28 cellular contexts compared by ENCODE assay signal in the genomic region with DNA sequence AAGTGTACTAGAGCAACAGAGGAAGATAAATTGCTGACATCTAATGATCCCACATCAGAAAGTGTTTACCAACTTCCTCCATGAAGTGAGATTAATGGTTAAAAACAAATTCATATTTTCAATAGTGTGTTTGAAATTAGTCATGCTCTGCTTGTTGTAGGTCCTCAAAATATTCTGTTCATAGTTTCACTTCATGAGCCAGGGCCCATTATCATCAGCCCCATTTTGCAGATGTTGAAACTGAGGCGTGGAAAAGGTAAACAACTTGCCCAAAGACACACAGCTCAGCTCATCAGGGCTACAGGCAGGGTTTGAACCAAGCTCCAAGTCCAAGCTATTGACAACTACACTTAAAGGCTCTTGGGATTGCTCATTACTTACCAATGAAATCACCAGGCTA.
DNase-seq lines count a peak whose midpoint lies in the region; ATAC-seq, FAIRE-seq and TF ChIP-seq lines count a peak whose summit lies in the region.
"Had no signal": no experiment of that assay in that cellular context is flagged by ENCODE, and none has a peak within 500 bp of the region (broad histone marks: within the 10 kb centered on the region; RNA-seq: fewer than 3 reads in every experiment).

No MANE protein-coding gene starts in this region.

- no peak overlapping the region for H3K56ac ChIP-seq in H1 (replicated peaks; ENCODE audit: insufficient read length, low read depth, low read length)

- no peak overlapping the region for H2BK5ac ChIP-seq in H1 (ENCODE audit: low read depth, low read length)

- no peak overlapping the region for H2BK15ac ChIP-seq in H1 (ENCODE audit: low read length)

- H4K8ac ChIP-seq in H1 (ENCODE audit: extremely low read depth, insufficient read depth, low read length): no peak overlapping the region

- no peak for TF ChIP-seq RAD21 in H1 (IDR thresholded peaks at IDR 0.05 in 1 of 2, conservative IDR thresholded peaks at IDR 0.05 in 1 of 2; ENCODE audit: low read depth in 2 of 2, low read length in 2 of 2)

- H2AFZ ChIP-seq in H1 (ENCODE audit: low read length): no peak overlapping the region
- H2AFZ ChIP-seq: GM23248 had no signal

- H3K4ac ChIP-seq in H1 (replicated peaks; ENCODE audit: insufficient read length, low read depth, low read length): no peak overlapping the region

- H2BK20ac ChIP-seq in H1 (ENCODE audit: low read length): no peak overlapping the region

- TF ChIP-seq POLR2A in H1 (IDR thresholded peaks at IDR 0.05; ENCODE audit: control extremely low read depth in 1 of 2, low read depth in 2 of 2, low read length in 2 of 2): no peak

- FAIRE-seq in H1 (lab: Jason Lieb, UNC): no peak
- FAIRE-seq: HTR-8/SVneo had no signal

- CTCF ChIA-PET in H1 (lab: Charles Lee; ENCODE audit: partially characterized antibody): interaction anchor here (0.6 to 1.8 kb wide), 4 partner anchors 27 to 847 kb away, joined by 3 to 4 read pairs (median 4); no protein-coding TSS in a partner anchor

- H2BK12ac ChIP-seq in H1 (ENCODE audit: low read depth, low read length): no peak overlapping the region

- peaks cover 0 to 7% (median 3%) of the 10 kb centered on the region in 4 experiments; a peak in 3 of 7 replicates for H3K4me1 ChIP-seq in H1 (replicated peaks in 1 of 4; ENCODE audit: control insufficient read depth in 3 of 4, insufficient read depth in 4 of 4, low read length in 3 of 4)
- H3K4me1 ChIP-seq: transverse colon had no signal

- H2BK120ac ChIP-seq in H1 (replicated peaks; ENCODE audit: low read depth, low read length): no peak overlapping the region

- no peak overlapping the region for H3K4me3 ChIP-seq in H1 (ENCODE audit: extremely low read depth in 1 of 4, insufficient read depth in 2 of 4, low read depth in 3 of 4, low read length in 4 of 4)
- H3K4me3 ChIP-seq: GM23248, transverse colon had no signal

- no peak overlapping the region for H3K27ac ChIP-seq in H1 (ENCODE audit: low read depth, low read length)
- H3K27ac ChIP-seq: GM23248, transverse colon had no signal

- H3K14ac ChIP-seq in H1 (ENCODE audit: insufficient read length): no peak overlapping the region

- H3K36me3 ChIP-seq in H1 (ENCODE audit: control insufficient read depth in 2 of 4, insufficient read depth in 4 of 4, low read length in 3 of 4): no peaks in the 10 kb centered on the region
- H3K36me3 ChIP-seq: transverse colon had no signal

- H4K5ac ChIP-seq in H1 (ENCODE audit: insufficient read length, low read depth, low read length): no peak overlapping the region

- no peaks in the 10 kb centered on the region for H3K79me2 ChIP-seq in H1 (ENCODE audit: control insufficient read depth in 1 of 2, insufficient read depth in 2 of 2, low read length in 2 of 2)

- no peak overlapping the region for H2AK5ac ChIP-seq in H1 (ENCODE audit: low read depth, low read length)

- H3K79me1 ChIP-seq in H1 (ENCODE audit: low read depth, low read length): no peaks in the 10 kb centered on the region

- POLR2A ChIA-PET in H1 (lab: Charles Lee; ENCODE audit: partially characterized antibody): no interaction called here

- no peaks in the 10 kb centered on the region for H3K9me3 ChIP-seq in H1 (ENCODE audit: insufficient read depth in 2 of 2, low read depth in 1 of 2, low read length in 1 of 2)
- H3K9me3 ChIP-seq: transverse colon had no signal

- no peaks in the 10 kb centered on the region for H3K23me2 ChIP-seq in H1 (ENCODE audit: low read depth, low read length)

- no peak overlapping the region for H3K4me2 ChIP-seq in H1 (ENCODE audit: insufficient read depth in 1 of 2, low read depth in 2 of 2, low read length in 2 of 2)

- 92% methylated on average over 1 of the region's 1 CpG; no CpG with 5 or more reads in 1 of the 2 experiments for WGBS in H1 (ENCODE audit: extremely low coverage in 1 of 2, insufficient coverage in 1 of 2, insufficient read length in 1 of 2, insufficient replicate concordance in 2 of 2, low coverage in 1 of 2, low lambda C conversion rate in 2 of 2, missing lambda C conversion rate in 1 of 2), 2 experiments

- H3K23ac ChIP-seq in H1 (ENCODE audit: insufficient read length): no peak overlapping the region

- no peaks in the 10 kb centered on the region for H4K20me1 ChIP-seq in H1 (replicated peaks in 1 of 2; ENCODE audit: control insufficient read depth in 1 of 2, insufficient read depth in 2 of 2, low read length in 2 of 2)

- no peak for TF ChIP-seq CTCF in H1 (IDR thresholded peaks at IDR 0.05; ENCODE audit: control extremely low read depth in 1 of 3, insufficient read depth in 1 of 3, low read depth in 1 of 3, low read length in 3 of 3)

- H3K9ac ChIP-seq in H1 (replicated peaks in 1 of 4; ENCODE audit: extremely low read depth in 1 of 4, low read depth in 3 of 4, low read length in 3 of 4): no peak overlapping the region
- H3K9ac ChIP-seq: GM23248 had no signal

- DNase-seq in H1 (ENCODE audit: low read depth in 1 of 2, low spot score in 2 of 2): no peak
- DNase-seq in RPMI8226: no peak
- no peak for DNase-seq in NCI-H2107 treated with DMSO at 0.1 percent for 48 hours (lab: John Stamatoyannopoulos, UW; ENCODE audit: unreplicated experiment)
- no peak for DNase-seq in NCI-H2196 treated with DMSO at 0.1 percent for 48 hours (lab: John Stamatoyannopoulos, UW; ENCODE audit: unreplicated experiment)
- DNase-seq: activated CD4-positive, alpha-beta T cell treated with anti-CD3 and anti-CD28 coated beads for 1 hour; activated CD8-positive, alpha-beta memory T cell treated with anti-CD3 and anti-CD28 coated beads, Interleukin-2, amount 50 U/mL, for 48 hours; activated CD8-positive, alpha-beta T cell treated with anti-CD3 and anti-CD28 coated beads for 36 hours; activated naive CD4-positive, alpha-beta T cell treated with anti-CD3 and anti-CD28 coated beads for 36 hours; CD8-positive, alpha-beta memory T cell; glutamatergic neuron; GM23248; KBM-7; left colon; natural killer cell; NCI-H1092 treated with DMSO at 0.1 percent for 48 hours; NCI-H187; NCI-H524 treated with DMSO at 0.1 percent for 48 hours; NK-92 treated with Interleukin-12 subunit alpha and Interleukin-12 subunit beta, amount 100 ng/mL, for 24 hours; nucleus accumbens; Right ventricle myocardium superior; T-helper 17 cell; transverse colon had no signal

- TF ChIP-seq EP300 in H1 (IDR thresholded peaks at IDR 0.05; ENCODE audit: borderline replicate concordance in 1 of 2, low read depth in 2 of 2, low read length in 2 of 2): no peak

- H4K91ac ChIP-seq in H1 (replicated peaks; ENCODE audit: insufficient read length, low read length): no peak overlapping the region

- no peaks in the 10 kb centered on the region for H3K27me3 ChIP-seq in H1 (replicated peaks in 1 of 4; ENCODE audit: control insufficient read depth in 3 of 4, extremely low read depth in 1 of 4, insufficient read depth in 3 of 4, low read length in 3 of 4)
- H3K27me3 ChIP-seq: transverse colon had no signal

- no peak overlapping the region for H3K18ac ChIP-seq in H1 (ENCODE audit: extremely low read depth, low read length)

- ATAC-seq in GM19025 (IDR thresholded peaks at IDR 0.05; ENCODE audit: low read depth, unreplicated experiment) (peak; percentile 68), GM21576 (IDR thresholded peaks at IDR 0.05; ENCODE audit: unreplicated experiment) (peak; percentile 53), HG03439 (IDR thresholded peaks at IDR 0.05; ENCODE audit: unreplicated experiment) (peak; percentile 68)
- ATAC-seq: activated CD8-positive, alpha-beta T cell treated with anti-CD3 and anti-CD28 coated beads for 36 hours; left colon; natural killer cell; SK-N-SH treated with all-trans-retinoic acid at 6 μM for 48 hours; stimulated activated memory B cell treated with anti-CD40 and anti-IgM and Interleukin-4, amounts not matched to agents 10 μg/mL and 1 μg/mL and 100 μg/mL, for 72 hours; T-helper 17 cell had no signal

TF ChIP-seq in H1, 55 proteins besides CTCF, POLR2A, EP300 and RAD21:
- TF ChIP-seq, protein P1, sequence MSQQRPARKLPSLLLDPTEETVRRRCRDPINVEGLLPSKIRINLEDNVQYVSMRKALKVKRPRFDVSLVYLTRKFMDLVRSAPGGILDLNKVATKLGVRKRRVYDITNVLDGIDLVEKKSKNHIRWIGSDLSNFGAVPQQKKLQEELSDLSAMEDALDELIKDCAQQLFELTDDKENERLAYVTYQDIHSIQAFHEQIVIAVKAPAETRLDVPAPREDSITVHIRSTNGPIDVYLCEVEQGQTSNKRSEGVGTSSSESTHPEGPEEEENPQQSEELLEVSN (IDR thresholded peaks at IDR 0.05): no peak
- TF ChIP-seq KDM1A (IDR thresholded peaks at IDR 0.05; ENCODE audit: borderline replicate concordance, low read length) (peak; percentile 38; the same call in 1 of the 2 replicates), RXRA (IDR thresholded peaks at IDR 0.05; ENCODE audit: insufficient read depth, low read depth, low read length) (no peak), SP1 (IDR thresholded peaks at IDR 0.05; ENCODE audit: low read depth, low read length) (no peak), RBBP5 (IDR thresholded peaks at IDR 0.05; ENCODE audit: borderline replicate concordance, low read depth, low read length) (no peak), SRF (IDR thresholded peaks at IDR 0.05; ENCODE audit: low read depth, low read length) (no peak)
